28 cellular contexts compared by ENCODE assay signal in the genomic region with DNA sequence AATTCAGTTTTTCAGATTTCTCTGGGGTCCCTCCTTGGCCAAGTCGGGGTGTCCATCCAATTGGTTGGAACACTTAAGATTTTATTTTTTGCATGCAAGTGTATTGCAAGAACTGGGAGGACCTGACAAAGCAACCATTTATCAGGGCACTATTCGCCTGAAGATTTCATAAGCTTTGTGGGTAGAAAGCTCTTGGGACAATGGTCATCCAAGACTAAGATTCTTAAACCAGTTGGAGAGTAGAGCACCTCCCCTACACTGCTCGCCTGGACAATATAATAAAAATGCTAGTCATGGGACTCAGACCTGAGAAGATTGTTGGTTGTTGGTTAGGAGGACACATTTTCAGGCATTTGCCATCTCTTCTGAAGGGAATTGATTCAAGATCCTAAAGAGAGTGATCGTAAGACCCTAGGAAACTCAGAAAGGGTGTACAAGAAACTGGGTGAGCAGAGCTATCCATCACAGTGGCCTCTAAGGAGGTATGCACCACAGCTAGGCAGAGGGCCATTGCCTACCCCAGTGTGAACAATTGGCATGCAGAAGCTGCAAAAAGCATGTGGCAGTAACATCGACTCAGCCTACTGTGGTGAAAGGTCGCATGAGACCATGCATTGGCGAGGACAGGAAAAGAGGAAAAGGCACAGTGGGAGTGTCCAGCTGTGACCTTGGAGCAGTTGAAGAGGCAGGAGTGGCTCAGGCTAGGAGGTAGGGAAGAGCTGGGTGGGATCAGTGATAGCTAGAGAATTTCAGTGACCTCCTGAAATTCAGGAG.
"Had no signal": no experiment of that assay in that cellular context is flagged by ENCODE, and none has a peak within 500 bp of the region (broad histone marks: within the 10 kb centered on the region; RNA-seq: fewer than 3 reads in every experiment).

No MANE protein-coding gene starts in this region.

- H3K9ac ChIP-seq: KMS-11 had no signal

- H3K4me1 ChIP-seq: ascending aorta, SJSA1 had no signal

- H3K27me3 ChIP-seq: ascending aorta, SJSA1 had no signal

- H3K27ac Mint-ChIP-seq: activated CD8-positive, alpha-beta T cell treated with anti-CD3 and anti-CD28 coated beads, Interleukin-2, amount 10 ng/mL, durations not matched to agents 7 days and 5 days; activated naive CD8-positive, alpha-beta T cell treated with anti-CD3 and anti-CD28 coated beads, Interleukin-2, amount 50 U/mL, for 24 hours; brain; T-helper 2 cell treated with Interferon-gamma antibody and Interleukin-4, amounts not matched to agents 5 μg/mL and 100 μg/mL, for 36 hours; WTC11 had no signal

- H3K4me2 ChIP-seq: KMS-11 had no signal

- DNase-seq: activated CD4-positive, alpha-beta T cell treated with anti-CD3 and anti-CD28 coated beads for 48 hours; activated CD4-positive, alpha-beta T cell treated with anti-CD3 and anti-CD28 coated beads, Interleukin-2, amount 50 U/mL, for 4 hours; activated CD4-positive, CD25-positive, alpha-beta regulatory T cell treated with anti-CD3 and anti-CD28 coated beads, Interleukin-2, amount 50 U/mL, for 72 hours; activated CD8-positive, alpha-beta memory T cell treated with anti-CD3 and anti-CD28 coated beads, Interleukin-2, amount 50 U/mL, for 48 hours; activated CD8-positive, alpha-beta T cell treated with anti-CD3 and anti-CD28 coated beads, Interleukin-2, amount 10 ng/mL, durations not matched to agents 7 days and 5 days; activated naive CD4-positive, alpha-beta T cell treated with anti-CD3 and anti-CD28 coated beads, Interleukin-2, amount 50 U/mL, for 16 hours; activated naive CD8-positive, alpha-beta T cell treated with anti-CD3 and anti-CD28 coated beads, Interleukin-2, amount 50 U/mL, for 24 hours; activated T-cell treated with anti-CD3 and anti-CD28 coated beads, Interleukin-2, amount 50 U/mL, for 1 hour; amniotic stem cell; NCI-H1092 treated with DMSO at 0.1 percent for 48 hours; NCI-H1417 treated with DMSO at 0.1 percent for 48 hours; NCI-H1694; NCI-H2029; NCI-H2107; NCI-H2171 treated with DMSO at 0.1 percent for 48 hours; NCI-H226; NCI-H526; NCI-H82; SHP77; SW 1271 had no signal

- H3K4me3 Mint-ChIP-seq: activated CD8-positive, alpha-beta T cell treated with anti-CD3 and anti-CD28 coated beads, Interleukin-2, amount 10 ng/mL, durations not matched to agents 7 days and 5 days; activated naive CD8-positive, alpha-beta T cell treated with anti-CD3 and anti-CD28 coated beads, Interleukin-2, amount 50 U/mL, for 24 hours; brain; central memory CD8-positive, alpha-beta T cell; T-helper 2 cell treated with Interferon-gamma antibody and Interleukin-4, amounts not matched to agents 5 μg/mL and 100 μg/mL, for 36 hours; WTC11 had no signal

- H3K36me3 ChIP-seq: ascending aorta, SJSA1 had no signal

- H3K4me1 Mint-ChIP-seq: activated naive CD8-positive, alpha-beta T cell treated with anti-CD3 and anti-CD28 coated beads, Interleukin-2, amount 50 U/mL, for 24 hours; central memory CD8-positive, alpha-beta T cell had no signal

- H3K9me3 ChIP-seq: ascending aorta, SJSA1 had no signal

- ATAC-seq: activated CD8-positive, alpha-beta T cell treated with anti-CD3 and anti-CD28 coated beads, Interleukin-2, amount 10 ng/mL, durations not matched to agents 7 days and 5 days; activated naive CD8-positive, alpha-beta T cell treated with anti-CD3 and anti-CD28 coated beads, Interleukin-2, amount 50 U/mL, for 24 hours; SK-N-SH treated with all-trans-retinoic acid at 6 μM for 48 hours; WTC11 had no signal

- H3K27me3 Mint-ChIP-seq: activated naive CD8-positive, alpha-beta T cell treated with anti-CD3 and anti-CD28 coated beads, Interleukin-2, amount 50 U/mL, for 24 hours; central memory CD8-positive, alpha-beta T cell had no signal

- H3K4me3 ChIP-seq: ascending aorta, SJSA1 had no signal

- H3K27ac ChIP-seq: ascending aorta, KMS-11, SJSA1 had no signal

- H3K36me3 Mint-ChIP-seq: brain had no signal
